Comparison of ENCODE assay signal across 8 cellular contexts in the genomic region with DNA sequence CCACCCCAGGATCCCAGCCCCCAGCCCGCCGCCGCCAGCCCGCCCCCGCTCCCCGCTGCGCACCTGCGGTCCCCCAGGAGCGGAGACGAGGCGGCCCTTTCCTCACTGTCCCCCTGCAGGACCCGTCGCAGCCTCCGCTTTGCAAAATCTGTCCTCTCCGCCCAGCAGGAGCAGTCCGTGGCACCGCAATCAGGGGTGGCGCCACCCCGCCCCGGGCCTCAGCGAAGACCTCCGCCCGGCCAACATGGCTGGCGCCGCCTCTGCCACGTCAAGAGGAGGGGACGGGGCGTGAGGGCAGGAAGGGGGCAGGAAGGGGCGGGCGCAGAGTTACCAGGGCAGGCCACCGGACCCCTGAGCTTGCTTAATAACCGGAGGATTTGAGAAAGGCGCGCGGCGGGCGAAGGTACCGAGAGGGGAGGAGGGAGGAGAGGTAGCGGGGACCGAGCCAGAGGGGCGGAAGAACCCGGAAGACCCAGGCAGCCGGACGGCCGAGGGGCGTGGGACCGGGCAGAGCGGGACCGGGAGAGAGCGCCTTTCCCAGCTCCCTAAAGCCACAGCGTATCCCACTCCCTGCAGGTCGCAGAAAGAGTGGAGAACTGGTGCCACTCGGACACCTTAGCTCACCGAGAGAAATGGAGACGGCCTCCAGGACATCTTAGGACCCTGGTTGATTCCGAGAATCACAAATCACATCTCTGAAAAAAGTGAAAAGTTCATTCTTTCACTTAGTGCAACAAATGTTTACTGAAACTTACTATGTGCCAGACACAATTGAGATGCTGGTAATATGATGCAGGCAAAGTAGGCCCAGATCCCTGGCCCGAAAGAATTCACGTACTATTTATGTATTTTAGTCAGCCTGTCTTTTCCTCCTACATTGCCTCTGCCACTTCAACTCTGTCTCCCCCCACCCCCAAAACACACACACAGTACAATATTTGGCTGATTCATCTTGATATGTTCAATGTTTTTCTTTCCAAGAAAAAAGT. TPM values are rescaled to one million over a fixed set of nuclear protein-coding genes. Genes with fewer than 3 reads are reported as not detected.
DNase-seq lines count a peak whose midpoint lies in the region; ATAC-seq lines count a peak whose summit lies in the region.

SEC23A (minus strand) TSS at position 267 of the 989 bp plus-strand sequence. CDS start 7,117 bp downstream, outside the sequence.

- no peaks in the 10 kb centered on the region for H3K27me3 Mint-ChIP-seq in activated T-helper 17 cell treated with anti-CD3 and anti-CD28 coated beads, Interleukin-2, amount 50 U/mL, for 72 hours
- H3K27me3 Mint-ChIP-seq in natural killer cell treated with Interleukin-12 subunit alpha and Interleukin-12 subunit beta and Interleukin-15 and Interleukin-18, amount 100 ng/mL, for 72 hours, result no peaks in the 10 kb centered on the region

- peak; percentile 95 for ATAC-seq in activated T-helper 17 cell treated with anti-CD3 and anti-CD28 coated beads, Interleukin-2, amount 50 U/mL, for 72 hours (replicated peaks)
- peak; percentile 99 for ATAC-seq in natural killer cell treated with Interleukin-12 subunit alpha and Interleukin-12 subunit beta and Interleukin-15 and Interleukin-18, amount 100 ng/mL, for 72 hours
- ATAC-seq in stimulated activated naive CD8-positive, alpha-beta T cell treated with anti-CD3 and anti-CD28 coated beads, Interleukin-15, Interleukin-2, amounts not matched to agents 100 U/mL and 50 U/mL, for 24 hours, result peak; percentile 94

- DNase-seq in EH (ENCODE audit: low read depth), result peak; percentile 92
- DNase-seq in GOT3 (lab: John Stamatoyannopoulos, UW), result peak; percentile 52
- peak; percentile 77 for DNase-seq in LHCN-M2 (ENCODE audit: low read depth)
- DNase-seq in RPMI7951 (ENCODE audit: low read depth), result peak; percentile 84
- peak; percentile 82 for DNase-seq in fibroblast of peridontal ligament (ENCODE audit: extremely low read depth)
- peak; percentile 93 for DNase-seq in natural killer cell treated with Interleukin-12 subunit alpha and Interleukin-12 subunit beta and Interleukin-15 and Interleukin-18, amount 100 ng/mL, for 72 hours (ENCODE audit: low spot score)
- peak; percentile 89 for DNase-seq in stimulated activated naive CD8-positive, alpha-beta T cell treated with anti-CD3 and anti-CD28 coated beads, Interleukin-15, Interleukin-2, amounts not matched to agents 100 U/mL and 50 U/mL, for 24 hours

- peak within 1 kb of the TSS; percentile 86 for H3K4me3 Mint-ChIP-seq in activated T-helper 17 cell treated with anti-CD3 and anti-CD28 coated beads, Interleukin-2, amount 50 U/mL, for 72 hours
- peak within 1 kb of the TSS; percentile 95 for H3K4me3 Mint-ChIP-seq in natural killer cell treated with Interleukin-12 subunit alpha and Interleukin-12 subunit beta and Interleukin-15 and Interleukin-18, amount 100 ng/mL, for 72 hours

- peaks cover 21% of the 10 kb centered on the region for H3K4me1 Mint-ChIP-seq in activated T-helper 17 cell treated with anti-CD3 and anti-CD28 coated beads, Interleukin-2, amount 50 U/mL, for 72 hours
- peaks cover 25 to 29% of the 10 kb centered on the region in 2 donors for H3K4me1 Mint-ChIP-seq in natural killer cell treated with Interleukin-12 subunit alpha and Interleukin-12 subunit beta and Interleukin-15 and Interleukin-18, amount 100 ng/mL, for 72 hours (ENCODE audit: low read depth in 2 of 2)

- H3K36me3 Mint-ChIP-seq in activated T-helper 17 cell treated with anti-CD3 and anti-CD28 coated beads, Interleukin-2, amount 50 U/mL, for 72 hours (ENCODE audit: low read depth), result peaks cover 31% of the 10 kb centered on the region
- no peaks in the 10 kb centered on the region for H3K36me3 Mint-ChIP-seq in natural killer cell treated with Interleukin-12 subunit alpha and Interleukin-12 subunit beta and Interleukin-15 and Interleukin-18, amount 100 ng/mL, for 72 hours

- H3K9me3 Mint-ChIP-seq in activated T-helper 17 cell treated with anti-CD3 and anti-CD28 coated beads, Interleukin-2, amount 50 U/mL, for 72 hours, result no peaks in the 10 kb centered on the region
- no peaks in the 10 kb centered on the region for H3K9me3 Mint-ChIP-seq in natural killer cell treated with Interleukin-12 subunit alpha and Interleukin-12 subunit beta and Interleukin-15 and Interleukin-18, amount 100 ng/mL, for 72 hours

- H3K27ac Mint-ChIP-seq in activated T-helper 17 cell treated with anti-CD3 and anti-CD28 coated beads, Interleukin-2, amount 50 U/mL, for 72 hours, result peak within 1 kb of the TSS; percentile 86
- peak within 1 kb of the TSS; percentile 90 to 96 for H3K27ac Mint-ChIP-seq in natural killer cell treated with Interleukin-12 subunit alpha and Interleukin-12 subunit beta and Interleukin-15 and Interleukin-18, amount 100 ng/mL, for 72 hours

RNA-seq across cellular contexts. Expression of gene SEC23A, which starts in this region (rescaled TPM):
- total RNA-seq in LHCN-M2 (2014; rRNA removed), result 140 and 211 TPM in 2 replicates
- 64.0 TPM for polyA plus RNA-seq in LHCN-M2 (2012)
- 136 and 159 TPM in 2 replicates for total RNA-seq in RPMI7951 (2014; rRNA removed; shearing (Covaris generic))
- total RNA-seq in activated T-helper 17 cell treated with anti-CD3 and anti-CD28 coated beads, Interleukin-2, amount 50 U/mL, for 72 hours, result 10 to 100 TPM; 48.3 to 50.9 TPM
- total RNA-seq in natural killer cell treated with Interleukin-12 subunit alpha and Interleukin-12 subunit beta and Interleukin-15 and Interleukin-18, amount 100 ng/mL, for 72 hours, result 10 to 100 TPM; 59.1 to 60.0 TPM

Comparison
In these comparisons a context has a peak if more than half of its experiments do, and no peak if none do; other contexts are left out.
1. Peak in every context shown above with its lines: DNase-seq and ATAC-seq.